8 cellular contexts compared by ENCODE assay signal in genomic region chr7:636396-636795, GRCh38.
A peak's percentile ranks its signal among the peaks of the same experiment; 100 is the strongest.
DNase-seq lines count a peak whose midpoint lies in the region; ATAC-seq, FAIRE-seq and TF ChIP-seq lines count a peak whose summit lies in the region.

No MANE protein-coding gene starts in this region.

- no TSS peak for BruUV-seq in HepG2 (replicated peaks; lab: Mats Ljungman, UMichigan)

- peak; percentile 75 for TF ChIP-seq RAD21 in HepG2 (CRISPR knock-in tag; IDR thresholded peaks at IDR 0.05)

- no peak for TF ChIP-seq EP300 in HepG2 (IDR thresholded peaks at IDR 0.05; ENCODE audit: low read depth in 2 of 2, low read length in 2 of 2)
- no peak for TF ChIP-seq EP300 in HepG2 (CRISPR knock-in tag; IDR thresholded peaks at IDR 0.05; ENCODE audit: borderline replicate concordance)

- DNase-seq in M059J (ENCODE audit: low read depth) (peak; percentile 24), HepG2 (ENCODE audit: low spot score) (peak; percentile 12), DMS79 treated with DMSO at 0.1 percent for 48 hours (lab: John Stamatoyannopoulos, UW) (no peak)
- peak; percentile 54 for DNase-seq in activated naive CD4-positive, alpha-beta T cell treated with anti-CD3 and anti-CD28 coated beads, Interleukin-2, amount 10 ng/mL, durations not matched to agents 7 days and 5 days

- POLR2A ChIA-PET in HepG2 (lab: Yijun Ruan, JAX) = no interaction called here

- no peak overlapping the region for H3K4me3 ChIP-seq in BLaER1
- no peak overlapping the region for H3K4me3 ChIP-seq in HepG2 (replicated peaks in 1 of 3; ENCODE audit: insufficient read depth in 1 of 3, low read depth in 2 of 3, low read length in 3 of 3)

- H3K4me3 Mint-ChIP-seq in activated naive CD4-positive, alpha-beta T cell treated with anti-CD3 and anti-CD28 coated beads, Interleukin-2, amount 10 ng/mL, durations not matched to agents 7 days and 5 days = no peak overlapping the region

- H3K36me3 ChIP-seq in BLaER1 (no peaks in the 10 kb centered on the region), HepG2 (replicated peaks in 1 of 2; ENCODE audit: control insufficient read depth in 1 of 2, insufficient read depth in 2 of 2, low read length in 2 of 2) (0 out of 5 replicates have a peak, but pooled peaks cover 0 to 4% of the 10 kb centered on the region in 2 experiments)

- H3K79me2 ChIP-seq in HepG2 (ENCODE audit: insufficient read depth, low read length) = no peaks in the 10 kb centered on the region

- no peaks in the 10 kb centered on the region for H3K27me3 Mint-ChIP-seq in activated naive CD4-positive, alpha-beta T cell treated with anti-CD3 and anti-CD28 coated beads, Interleukin-2, amount 10 ng/mL, durations not matched to agents 7 days and 5 days

- peak; percentile 81 for TF ChIP-seq CTCF in HepG2 (CRISPR knock-in tag; IDR thresholded peaks at IDR 0.05)

- no peak for FAIRE-seq in HepG2 (lab: Jason Lieb, UNC)

- no peaks in the 10 kb centered on the region for H4K20me1 ChIP-seq in BLaER1
- no peaks in the 10 kb centered on the region for H4K20me1 ChIP-seq in HepG2 (ENCODE audit: insufficient read depth, low read length)

- H3K4me1 ChIP-seq in BLaER1 (peaks cover 22% of the 10 kb centered on the region), HepG2 (ENCODE audit: insufficient read depth, low read length) (no peaks in the 10 kb centered on the region)

- peaks cover 2% of the 10 kb centered on the region for H3K36me3 Mint-ChIP-seq in activated naive CD4-positive, alpha-beta T cell treated with anti-CD3 and anti-CD28 coated beads, Interleukin-2, amount 10 ng/mL, durations not matched to agents 7 days and 5 days

- H3K9me3 ChIP-seq in BLaER1 (peaks cover 9% of the 10 kb centered on the region; the same call in 1 of the 2 replicates), HepG2 (ENCODE audit: low read length) (no peaks in the 10 kb centered on the region)

- 94% methylated on average over 17 of the region's 17 CpGs for WGBS in HepG2 (ENCODE audit: low lambda C conversion rate)

- H3K27me3 ChIP-seq in BLaER1 = no peaks in the 10 kb centered on the region
- no peaks in the 10 kb centered on the region for H3K27me3 ChIP-seq in HepG2 (ENCODE audit: control insufficient read depth in 1 of 2, insufficient read depth in 2 of 2, low read length in 2 of 2)

- intact Hi-C loops in HepG2 (cut with micrococcal nuclease; ENCODE audit: unreplicated experiment) = no loop called here

- H3K9me3 Mint-ChIP-seq in activated naive CD4-positive, alpha-beta T cell treated with anti-CD3 and anti-CD28 coated beads, Interleukin-2, amount 10 ng/mL, durations not matched to agents 7 days and 5 days = no peaks in the 10 kb centered on the region

- CTCF ChIA-PET in activated naive CD4-positive, alpha-beta T cell treated with anti-CD3 and anti-CD28 coated beads, Interleukin-2, amount 10 ng/mL, durations not matched to agents 7 days and 5 days (lab: Charles Lee) = interaction anchor here (0.6 to 3.9 kb wide), 6 partner anchors 16 to 317 kb away, joined by 3 to 18 read pairs (median 3); no protein-coding TSS in a partner anchor
- CTCF ChIA-PET in HepG2 (lab: Yijun Ruan, JAX; ENCODE audit: low intra/inter-chr PET ratio, low total read pairs) = no interaction called here

- in situ Hi-C loops in HepG2 (cut with HindIII; ENCODE audit: extremely low pct_ligation_motif_present, low pct_unique_long_range_greater_than_20kb) = loop anchor here (10.0 kb wide), 1 partner anchor 312 kb away; no protein-coding TSS in a partner anchor

- TF ChIP-seq POLR2A in HepG2 (IDR thresholded peaks at IDR 0.05; ENCODE audit: insufficient read depth in 1 of 2, low read depth in 2 of 2, low read length in 2 of 2) = no peak

- peak; percentile 77 for ATAC-seq in HepG2
- ATAC-seq in GM21390 (IDR thresholded peaks at IDR 0.05; ENCODE audit: unreplicated experiment) = no peak
- no peak for ATAC-seq in GM21576 (IDR thresholded peaks at IDR 0.05; ENCODE audit: unreplicated experiment)
- ATAC-seq in HG02840 (IDR thresholded peaks at IDR 0.05; ENCODE audit: low FRiP score, unreplicated experiment) = no peak

- peak overlapping the region; percentile 49 for H3K4me2 ChIP-seq in BLaER1
- no peak overlapping the region for H3K4me2 ChIP-seq in HepG2 (ENCODE audit: low read depth, low read length)

- no peak overlapping the region for H2AFZ ChIP-seq in HepG2 (ENCODE audit: low read length)

- H3K27ac Mint-ChIP-seq in activated naive CD4-positive, alpha-beta T cell treated with anti-CD3 and anti-CD28 coated beads, Interleukin-2, amount 10 ng/mL, durations not matched to agents 7 days and 5 days = peak overlapping the region; percentile 28

- H3K9ac ChIP-seq in BLaER1 (no peak overlapping the region), HepG2 (ENCODE audit: insufficient read depth, low read depth, low read length) (no peak overlapping the region)

- H3K27ac ChIP-seq in BLaER1 = no peak overlapping the region
- H3K27ac ChIP-seq in HepG2 (ENCODE audit: extremely low read length, insufficient read depth, low read length) = no peak overlapping the region

- H3K4me1 Mint-ChIP-seq in activated naive CD4-positive, alpha-beta T cell treated with anti-CD3 and anti-CD28 coated beads, Interleukin-2, amount 10 ng/mL, durations not matched to agents 7 days and 5 days = peaks cover 21% of the 10 kb centered on the region

TF ChIP-seq in HepG2, 621 proteins besides CTCF, POLR2A, EP300 and RAD21:
- TF ChIP-seq STAG1 (CRISPR knock-in tag; IDR thresholded peaks at IDR 0.05) (peak; percentile 90), ZNF720 (CRISPR knock-in tag; IDR thresholded peaks at IDR 0.05) (no peak), PATZ1 (CRISPR knock-in tag; IDR thresholded peaks at IDR 0.05) (0 out of 2 replicates have a peak, but pooled peaks have one; percentile 29), SMC3 (IDR thresholded peaks at IDR 0.05; ENCODE audit: low read length) (peak; percentile 24)
